In genomic region chr12:124400124-124400523, GRCh38 we compare ENCODE assay signal across 11 cellular contexts.
"Had no signal": no experiment of that assay in that cellular context is flagged by ENCODE, and none has a peak within 500 bp of the region (broad histone marks: within the 10 kb centered on the region; RNA-seq: fewer than 3 reads in every experiment).

No MANE protein-coding gene starts in this region.

- H3K9me3 ChIP-seq: lower lobe of right lung, neutrophil, spleen, suprapubic skin had no signal

- H3K27ac Mint-ChIP-seq: stimulated activated naive B cell treated with anti-CD40 and anti-IgM and Interleukin-4, amounts not matched to agents 10 μg/mL and 1 μg/mL and 100 μg/mL, for 72 hours; T-helper 1 cell treated with Interleukin-12 subunit alpha and Interleukin-12 subunit beta and Interleukin-4 antibody, amounts not matched to agents 30 μg/mL and 1 μg/mL, for 36 hours had no signal

- H3K4me3 ChIP-seq: cardiac muscle cell, lower lobe of right lung, spleen, suprapubic skin had no signal

- H3K9me3 Mint-ChIP-seq: naive B cell; stimulated activated naive B cell treated with anti-CD40 and anti-IgM and Interleukin-4, amounts not matched to agents 10 μg/mL and 1 μg/mL and 100 μg/mL, for 72 hours; T-helper 1 cell treated with Interleukin-12 subunit alpha and Interleukin-12 subunit beta and Interleukin-4 antibody, amounts not matched to agents 30 μg/mL and 1 μg/mL, for 36 hours had no signal

- H3K4me3 Mint-ChIP-seq: stimulated activated naive B cell treated with anti-CD40 and anti-IgM and Interleukin-4, amounts not matched to agents 10 μg/mL and 1 μg/mL and 100 μg/mL, for 72 hours; T-helper 1 cell treated with Interleukin-12 subunit alpha and Interleukin-12 subunit beta and Interleukin-4 antibody, amounts not matched to agents 30 μg/mL and 1 μg/mL, for 36 hours had no signal

- H3K27me3 Mint-ChIP-seq: naive B cell; stimulated activated naive B cell treated with anti-CD40 and anti-IgM and Interleukin-4, amounts not matched to agents 10 μg/mL and 1 μg/mL and 100 μg/mL, for 72 hours had no signal

- H3K27ac ChIP-seq: neutrophil, suprapubic skin had no signal

- DNase-seq: hippocampal formation; lower lobe of right lung; midbrain; naive B cell; spleen; stimulated activated CD4-positive, alpha-beta T cell treated with anti-CD3 and anti-CD28 coated beads, Interleukin-1b, Interleukin-23, amount 100 ng/mL, for 48 hours; stimulated activated naive B cell treated with anti-CD40 and anti-IgM and Interleukin-4, amounts not matched to agents 10 μg/mL and 1 μg/mL and 100 μg/mL, for 72 hours had no signal

- H3K27me3 ChIP-seq: cardiac muscle cell, neutrophil, spleen, suprapubic skin had no signal

- ATAC-seq: lower lobe of right lung; stimulated activated naive B cell treated with anti-CD40 and anti-IgM and Interleukin-4, amounts not matched to agents 10 μg/mL and 1 μg/mL and 100 μg/mL, for 72 hours had no signal
